1 cellular context compared by ENCODE assay signal in genomic region chr5:106825379-106825778, GRCh38.
TF ChIP-seq lines count a peak whose summit lies in the region.

No MANE protein-coding gene starts in this region.

TF ChIP-seq in SK-N-SH treated with all-trans-retinoic acid at 6 μM for 48 hours, 23 proteins besides CTCF, POLR2A, EP300 and RAD21 (continued from another document):
- TF ChIP-seq PATZ1 (CRISPR knock-in tag; IDR thresholded peaks at IDR 0.05; ENCODE audit: borderline replicate concordance) (no peak), TSHZ2 (CRISPR knock-in tag; IDR thresholded peaks at IDR 0.05) (no peak), SNAI2 (CRISPR knock-in tag; IDR thresholded peaks at IDR 0.05) (no peak), ZNF70 (CRISPR knock-in tag; IDR thresholded peaks at IDR 0.05) (no peak), ZFP30 (CRISPR knock-in tag; IDR thresholded peaks at IDR 0.05) (no peak), CSDC2 (CRISPR knock-in tag; IDR thresholded peaks at IDR 0.05) (no peak), BACH2 (CRISPR knock-in tag; IDR thresholded peaks at IDR 0.05; ENCODE audit: borderline replicate concordance) (no peak), PPARA (CRISPR knock-in tag; IDR thresholded peaks at IDR 0.05; ENCODE audit: borderline replicate concordance) (no peak), ZNF565 (CRISPR knock-in tag; conservative IDR thresholded peaks at IDR 0.05; ENCODE audit: low read depth) (no peak), ARNTL (CRISPR knock-in tag; IDR thresholded peaks at IDR 0.05; ENCODE audit: borderline replicate concordance, low read depth) (no peak), RARB (CRISPR knock-in tag; IDR thresholded peaks at IDR 0.05) (no peak), ZNF8 (CRISPR knock-in tag; IDR thresholded peaks at IDR 0.05) (no peak), ZFP3 (CRISPR knock-in tag; IDR thresholded peaks at IDR 0.05) (no peak), TCF4 (CRISPR knock-in tag; IDR thresholded peaks at IDR 0.05; ENCODE audit: borderline replicate concordance) (no peak), POU6F1 (CRISPR knock-in tag; IDR thresholded peaks at IDR 0.05; ENCODE audit: borderline replicate concordance, low read depth) (no peak)
TF ChIP-seq in SK-N-SH treated with all-trans-retinoic acid at 6 μM for 48 hours: peak in this region for 0.
